Comparison of ENCODE assay signal across 8 cellular contexts in the genomic region with DNA sequence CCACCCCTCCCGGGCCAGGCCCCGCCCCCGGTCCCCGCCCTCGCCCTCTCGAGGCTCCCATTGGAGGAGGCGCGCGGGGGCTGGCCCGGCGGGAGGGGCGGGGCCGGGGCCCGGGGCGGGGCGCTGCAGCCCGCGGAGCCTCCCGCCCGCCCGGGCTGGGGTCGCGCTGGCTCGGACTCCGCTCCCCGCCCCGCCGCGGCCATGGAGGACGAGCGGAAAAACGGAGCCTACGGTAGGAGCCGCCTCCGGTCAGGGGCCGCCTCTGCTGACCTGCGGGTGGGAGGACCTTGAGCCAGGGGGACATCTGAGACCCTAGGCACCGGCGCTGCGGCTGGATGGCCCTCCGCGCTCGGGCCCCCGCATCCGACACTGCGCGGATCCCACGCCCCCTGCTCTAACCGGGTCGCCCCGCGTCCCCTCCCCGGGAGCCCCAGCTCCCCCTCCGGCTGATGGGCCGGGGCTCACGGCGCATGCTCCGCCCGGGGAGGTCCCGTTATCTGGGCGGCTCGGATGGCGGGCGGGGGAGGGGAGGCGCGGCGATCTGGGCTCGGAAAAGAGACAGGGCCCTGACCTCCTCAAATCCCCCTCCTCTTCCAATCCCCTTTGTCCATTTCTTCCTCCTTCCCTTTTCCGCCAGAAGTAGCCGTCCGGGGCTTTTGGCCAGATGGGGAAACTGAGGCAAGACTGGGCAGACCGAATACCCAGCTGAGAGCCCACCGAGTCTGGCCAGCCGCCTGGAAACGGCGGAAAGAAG.
DNase-seq lines count a peak whose midpoint lies in the region; ATAC-seq and TF ChIP-seq lines count a peak whose summit lies in the region.

No MANE protein-coding gene starts in this region.

- TF ChIP-seq CTCF in GM12875 (IDR thresholded peaks at IDR 0.05; ENCODE audit: borderline replicate concordance, insufficient read depth, low read depth, low read length) = no peak

- ATAC-seq in HG02763 (IDR thresholded peaks at IDR 0.05; ENCODE audit: unreplicated experiment) = peak; percentile 60

- peak; percentile 79 for DNase-seq in NCI-H2196 (lab: John Stamatoyannopoulos, UW; ENCODE audit: unreplicated experiment)
- DNase-seq in activated CD4-positive, alpha-beta T cell treated with anti-CD3 and anti-CD28 coated beads for 1 hour = peak; percentile 83
- peak; percentile 75 for DNase-seq in cerebellar cortex (ENCODE audit: low spot score)
- peak; percentile 46 for DNase-seq in kidney glomerular epithelial cell (lab: John Stamatoyannopoulos, UW)
- peak; percentile 76 to 89 for DNase-seq in stimulated activated CD4-positive, alpha-beta T cell treated with anti-CD3 and anti-CD28 coated beads, Interleukin-15, amount 100 ng/mL, for 48 hours (ENCODE audit: low read depth in 2 of 2)
- no peak for DNase-seq in cortex of kidney (lab: John Stamatoyannopoulos, UW)

- H3K4me3 ChIP-seq in GM12875 (ENCODE audit: low read depth, low read length) = peak overlapping the region; percentile 99
